Comparison of ENCODE assay signal across 25 cellular contexts in the genomic region with DNA sequence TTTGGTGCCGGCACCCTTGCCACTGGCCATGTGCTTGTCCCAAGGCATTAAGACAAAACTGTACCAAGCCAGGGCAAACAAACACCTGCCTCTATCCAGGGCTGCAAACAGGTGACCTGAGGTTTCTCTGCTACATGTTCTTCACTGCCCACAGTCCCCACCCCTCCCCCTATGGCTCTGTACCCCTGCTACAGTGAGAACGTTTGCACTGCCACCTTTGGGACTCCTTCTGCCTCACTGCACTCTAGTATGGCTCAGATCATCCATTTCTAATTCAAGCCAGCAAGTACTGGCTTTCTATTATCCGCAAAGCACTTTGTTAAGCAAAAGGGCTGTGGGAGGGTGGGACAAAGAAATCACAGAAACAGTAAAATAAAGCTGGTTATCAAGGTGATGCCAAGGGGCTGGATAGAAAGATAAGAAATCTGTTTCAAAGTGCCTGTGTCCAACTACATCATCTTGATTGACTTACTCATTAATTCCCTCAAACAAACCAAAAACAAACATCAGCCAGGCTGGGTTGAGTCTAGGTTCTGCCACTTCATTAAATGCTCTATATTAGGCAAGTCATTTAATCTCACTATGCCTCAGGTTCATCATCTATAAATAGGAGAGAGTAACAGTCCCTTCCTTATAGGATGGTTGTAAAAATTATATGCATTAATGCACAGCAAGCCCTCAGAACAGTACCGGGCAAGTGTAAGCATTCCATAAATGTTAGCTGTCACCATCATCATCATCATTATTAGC.
A peak's percentile ranks its signal among the peaks of the same experiment; 100 is the strongest.
DNase-seq lines count a peak whose midpoint lies in the region; ATAC-seq and TF ChIP-seq lines count a peak whose summit lies in the region.
"Had no signal": no experiment of that assay in that cellular context is flagged by ENCODE, and none has a peak within 500 bp of the region (broad histone marks: within the 10 kb centered on the region; RNA-seq: fewer than 3 reads in every experiment).

No MANE protein-coding gene starts in this region.

- H3K27me3 Mint-ChIP-seq in activated CD4-positive, alpha-beta T cell treated with anti-CD3 and anti-CD28 coated beads for 36 hours, result peaks cover 12% of the 10 kb centered on the region

- no peak overlapping the region for H3K27ac Mint-ChIP-seq in activated CD4-positive, alpha-beta T cell treated with anti-CD3 and anti-CD28 coated beads for 36 hours
- H3K27ac Mint-ChIP-seq: activated naive CD8-positive, alpha-beta T cell treated with anti-CD3 and anti-CD28 coated beads for 36 hours; activated T-helper 2 cell treated with anti-CD3 and anti-CD28 coated beads, Interferon-gamma antibody, Interleukin-2, Interleukin-4, amounts not matched to agents 10 μg/mL and 5 μg/mL and 100 μg/mL, durations not matched to agents 14 hours and 24 hours and 36 hours; B cell; endodermal cell; T-helper 1 cell treated with Interleukin-12 subunit alpha and Interleukin-12 subunit beta and Interleukin-4 antibody, amounts not matched to agents 30 μg/mL and 1 μg/mL, for 36 hours had no signal

- POLR2A ChIA-PET in activated CD4-positive, alpha-beta T cell treated with anti-CD3 and anti-CD28 coated beads for 36 hours (lab: Charles Lee), result no interaction called here

- no peaks in the 10 kb centered on the region for H3K9me3 ChIP-seq in left ventricle myocardium inferior (replicated peaks)
- no peaks in the 10 kb centered on the region for H3K9me3 ChIP-seq in psoas muscle
- H3K9me3 ChIP-seq: body of pancreas, mucosa of descending colon, Peyer's patch, upper lobe of left lung had no signal

- no peaks in the 10 kb centered on the region for H3K36me3 Mint-ChIP-seq in activated CD4-positive, alpha-beta T cell treated with anti-CD3 and anti-CD28 coated beads for 36 hours (ENCODE audit: low read depth)
- H3K36me3 Mint-ChIP-seq: activated naive CD8-positive, alpha-beta T cell treated with anti-CD3 and anti-CD28 coated beads for 36 hours had no signal

- no peaks in the 10 kb centered on the region for H3K27me3 ChIP-seq in left ventricle myocardium inferior (ENCODE audit: low read depth)
- H3K27me3 ChIP-seq in psoas muscle (ENCODE audit: insufficient read depth in 3 of 3, low read length in 2 of 3), result no peaks in the 10 kb centered on the region
- H3K27me3 ChIP-seq: body of pancreas, Peyer's patch, upper lobe of left lung had no signal

- peak; percentile 6 for TF ChIP-seq CTCF in astrocyte of the cerebellum (IDR thresholded peaks at IDR 0.05; ENCODE audit: low read depth, low read length, missing control alignments)
- no peak for TF ChIP-seq CTCF in left ventricle myocardium inferior (IDR thresholded peaks at IDR 0.05; ENCODE audit: borderline replicate concordance)
- no peak for TF ChIP-seq CTCF in psoas muscle (IDR thresholded peaks at IDR 0.05)

- H3K36me3 ChIP-seq in left ventricle myocardium inferior (no peaks in the 10 kb centered on the region), psoas muscle (ENCODE audit: insufficient read depth in 1 of 2, low read depth in 1 of 2) (no peaks in the 10 kb centered on the region)
- H3K36me3 ChIP-seq: Peyer's patch, upper lobe of left lung had no signal

- no peaks in the 10 kb centered on the region for H3K4me1 Mint-ChIP-seq in activated CD4-positive, alpha-beta T cell treated with anti-CD3 and anti-CD28 coated beads for 36 hours
- H3K4me1 Mint-ChIP-seq: activated naive CD8-positive, alpha-beta T cell treated with anti-CD3 and anti-CD28 coated beads for 36 hours; B cell had no signal

- CTCF ChIA-PET in activated CD4-positive, alpha-beta T cell treated with anti-CD3 and anti-CD28 coated beads for 36 hours (lab: Charles Lee), result no interaction called here

- DNase-seq in COLO668 (lab: John Stamatoyannopoulos, UW; ENCODE audit: unreplicated experiment) (peak; percentile 48), astrocyte of the cerebellum (ENCODE audit: low read depth) (no peak), left ventricle myocardium inferior (no peak), psoas muscle (no peak), activated gamma-delta T cell treated with Interleukin-2 at 50 U/mL for 16 hours (no peak), ACHN (no peak)
- no peak for DNase-seq in activated CD4-positive, alpha-beta T cell treated with anti-CD3 and anti-CD28 coated beads for 36 hours
- DNase-seq: activated naive CD8-positive, alpha-beta T cell treated with anti-CD3 and anti-CD28 coated beads for 36 hours; DMS79 treated with DMSO at 0.1 percent for 48 hours; endodermal cell; head of caudate nucleus; Karpas-422; mucosa of descending colon; NCI-H1092; NCI-H2081; NCI-H446; Peyer's patch; stimulated activated CD4-positive, alpha-beta T cell treated with anti-CD3 and anti-CD28 coated beads, Interleukin-4, amount 100 ng/mL, for 24 hours; stimulated activated naive CD4-positive, alpha-beta T cell treated with Interleukin-2 at 50 U/mL for 16 hours; upper lobe of left lung had no signal

- no peak overlapping the region for H3K4me3 Mint-ChIP-seq in activated CD4-positive, alpha-beta T cell treated with anti-CD3 and anti-CD28 coated beads for 36 hours
- H3K4me3 Mint-ChIP-seq: activated naive CD8-positive, alpha-beta T cell treated with anti-CD3 and anti-CD28 coated beads for 36 hours; B cell; endodermal cell; T-helper 1 cell treated with Interleukin-12 subunit alpha and Interleukin-12 subunit beta and Interleukin-4 antibody, amounts not matched to agents 30 μg/mL and 1 μg/mL, for 36 hours had no signal

- WGBS in psoas muscle, 3 donors, result 51 to 67% (median 51%) methylated on average over 4 of the region's 4 CpGs

- intact Hi-C loops in left ventricle myocardium inferior (cut with micrococcal nuclease), result no loop called here
- intact Hi-C loops in psoas muscle (cut with DNase I), result no loop called here
- intact Hi-C loops in activated CD4-positive, alpha-beta T cell treated with anti-CD3 and anti-CD28 coated beads for 36 hours (cut with DNase I, micrococcal nuclease), result no loop called here

- ATAC-seq in psoas muscle, result peak; percentile 31 to 84 (median 74)
- ATAC-seq in HG02588 (IDR thresholded peaks at IDR 0.05; ENCODE audit: unreplicated experiment), result no peak
- no peak for ATAC-seq in activated CD4-positive, alpha-beta T cell treated with anti-CD3 and anti-CD28 coated beads for 36 hours
- ATAC-seq: body of pancreas, mucosa of descending colon had no signal

- in situ Hi-C loops in astrocyte of the cerebellum (cut with HindIII; ENCODE audit: low sequenced_read_pairs) (loop anchor here (25.0 kb wide), 1 partner anchor 308 kb away; no protein-coding TSS in a partner anchor), ACHN (cut with HindIII; ENCODE audit: low pct_ligation_motif_present, low pct_unique_long_range_greater_than_20kb, low sequenced_read_pairs) (no loop called here)

- H3K4me1 ChIP-seq in left ventricle myocardium inferior (peaks cover 58% of the 10 kb centered on the region), psoas muscle (peaks cover 27% of the 10 kb centered on the region)
- H3K4me1 ChIP-seq: body of pancreas, Peyer's patch, upper lobe of left lung had no signal

- H3K4me3 ChIP-seq in astrocyte of the cerebellum (ENCODE audit: low read depth, low read length) (no peak overlapping the region), left ventricle myocardium inferior (no peak overlapping the region), psoas muscle (no peak overlapping the region)
- H3K4me3 ChIP-seq: body of pancreas, mucosa of descending colon, Peyer's patch, upper lobe of left lung had no signal

- no peaks in the 10 kb centered on the region for H3K9me3 Mint-ChIP-seq in activated CD4-positive, alpha-beta T cell treated with anti-CD3 and anti-CD28 coated beads for 36 hours (ENCODE audit: low read depth)
- H3K9me3 Mint-ChIP-seq: activated naive CD8-positive, alpha-beta T cell treated with anti-CD3 and anti-CD28 coated beads for 36 hours; activated T-helper 2 cell treated with anti-CD3 and anti-CD28 coated beads, Interferon-gamma antibody, Interleukin-2, Interleukin-4, amounts not matched to agents 10 μg/mL and 5 μg/mL and 100 μg/mL, durations not matched to agents 14 hours and 24 hours and 36 hours; endodermal cell; T-helper 1 cell treated with Interleukin-12 subunit alpha and Interleukin-12 subunit beta and Interleukin-4 antibody, amounts not matched to agents 30 μg/mL and 1 μg/mL, for 36 hours had no signal

- H3K27ac ChIP-seq in left ventricle myocardium inferior (replicated peaks) (peak overlapping the region; percentile 60), psoas muscle (peak overlapping the region; percentile 44)
- H3K27ac ChIP-seq: body of pancreas had no signal

Comparison
In these comparisons a context has a peak if more than half of its experiments do, and no peak if none do; other contexts are left out.
1. ATAC-seq: peak in psoas muscle (4 of 4); none in HG02588 (single experiment) and activated CD4-positive, alpha-beta T cell treated with anti-CD3 and anti-CD28 coated beads for 36 hours (single experiment).